In genomic region chr13:27797228-27797624, GRCh38 we compare ENCODE assay signal across 11 cellular contexts. TPM values are rescaled to one million over a fixed set of nuclear protein-coding genes. Genes with fewer than 3 reads are reported as not detected.
A peak's percentile ranks its signal among the peaks of the same experiment; 100 is the strongest.
DNase-seq lines count a peak whose midpoint lies in the region; ATAC-seq and TF ChIP-seq lines count a peak whose summit lies in the region.
"Had no signal": no experiment of that assay in that cellular context is flagged by ENCODE, and none has a peak within 500 bp of the region (broad histone marks: within the 10 kb centered on the region; RNA-seq: fewer than 3 reads in every experiment).

No MANE protein-coding gene starts in this region.

- H3K9me3 ChIP-seq in mucosa of descending colon, result no peaks in the 10 kb centered on the region
- H3K9me3 ChIP-seq: esophagus muscularis mucosa had no signal

- DNase-seq in DMS53 treated with DMSO at 0.1 percent for 48 hours (lab: John Stamatoyannopoulos, UW; ENCODE audit: unreplicated experiment), result peak; percentile 15
- peak; percentile 33 for DNase-seq in M059J (ENCODE audit: low read depth)
- DNase-seq in ecto neural progenitor cell (ENCODE audit: low spot score), result peak; percentile 83
- DNase-seq in mucosa of descending colon, result no peak
- DNase-seq in CD1c-positive myeloid dendritic cell (ENCODE audit: extremely low spot score), result no peak
- no peak for DNase-seq in germinal center (ENCODE audit: low spot score)
- DNase-seq in naive thymus-derived CD8-positive, alpha-beta T cell, result no peak
- DNase-seq: NCI-H187, T-helper 9 cell had no signal

- H3K4me3 ChIP-seq in mucosa of descending colon, result no peak overlapping the region
- H3K4me3 ChIP-seq: esophagus muscularis mucosa had no signal

- peaks cover 0 to 8% (median 3%) of the 10 kb centered on the region in 3 donors for H3K36me3 Mint-ChIP-seq in naive thymus-derived CD8-positive, alpha-beta T cell

- peaks cover 0 to 4% (median 0%) of the 10 kb centered on the region in 9 donors for H3K9me3 Mint-ChIP-seq in naive thymus-derived CD8-positive, alpha-beta T cell

- POLR2A ChIA-PET in naive thymus-derived CD8-positive, alpha-beta T cell (lab: Charles Lee), result no interaction called here

- no peak overlapping the region for H3K27ac Mint-ChIP-seq in naive thymus-derived CD8-positive, alpha-beta T cell

- no peak overlapping the region for H3K4me3 Mint-ChIP-seq in naive thymus-derived CD8-positive, alpha-beta T cell

- no peak for TF ChIP-seq CTCF in mucosa of descending colon (IDR thresholded peaks at IDR 0.05)

- H3K4me1 Mint-ChIP-seq in naive thymus-derived CD8-positive, alpha-beta T cell, result peaks cover 10 to 21% (median 17%) of the 10 kb centered on the region in 4 donors

- peaks cover 47 to 89% (median 66%) of the 10 kb centered on the region in 5 donors for H3K27me3 Mint-ChIP-seq in naive thymus-derived CD8-positive, alpha-beta T cell

- H3K36me3 ChIP-seq in mucosa of descending colon (ENCODE audit: low read depth), result no peaks in the 10 kb centered on the region
- H3K36me3 ChIP-seq: esophagus muscularis mucosa had no signal

- H3K4me1 ChIP-seq in mucosa of descending colon (ENCODE audit: low read depth), result peaks cover 6% of the 10 kb centered on the region

- intact Hi-C loops in mucosa of descending colon (cut with DNase I, micrococcal nuclease), result no loop called here

- ATAC-seq in mucosa of descending colon (peak; percentile 39), GM19023 (IDR thresholded peaks at IDR 0.05; ENCODE audit: unreplicated experiment) (no peak)
- ATAC-seq in naive thymus-derived CD8-positive, alpha-beta T cell, result no peak

RNA-seq across cellular contexts. Expression of gene GSX1, which starts 4.9 kb away (rescaled TPM):
- total RNA-seq in M059J (2014; rRNA removed; shearing (Covaris generic)), result not detected in 2 replicates
- total RNA-seq in mucosa of descending colon, result not detected
- not detected for total RNA-seq in naive thymus-derived CD8-positive, alpha-beta T cell
- not detected for polyA plus RNA-seq in naive thymus-derived CD8-positive, alpha-beta T cell
- total RNA-seq: esophagus muscularis mucosa had no signal

Comparison
In these comparisons a context has a peak if more than half of its experiments do, and no peak if none do; other contexts are left out.
1. DNase-seq: peak in DMS53 treated with DMSO at 0.1 percent for 48 hours (single experiment), M059J (single experiment) and ecto neural progenitor cell (single experiment); none in mucosa of descending colon (0 of 3), CD1c-positive myeloid dendritic cell (single experiment), germinal center (single experiment) and naive thymus-derived CD8-positive, alpha-beta T cell (0 of 10).